In genomic region chr9:109423877-109424276, GRCh38 we compare ENCODE assay signal across 24 cellular contexts.
"Had no signal": no experiment of that assay in that cellular context is flagged by ENCODE, and none has a peak within 500 bp of the region (broad histone marks: within the 10 kb centered on the region; RNA-seq: fewer than 3 reads in every experiment).

No MANE protein-coding gene starts in this region.

- H3K9ac ChIP-seq: SK-N-SH had no signal

- DNase-seq: activated CD4-positive, alpha-beta memory T cell treated with anti-CD3 and anti-CD28 coated beads, Interleukin-2, amount 10 ng/mL, durations not matched to agents 7 days and 5 days; activated CD4-positive, alpha-beta T cell treated with anti-CD3 and anti-CD28 coated beads for 36 hours; activated CD4-positive, alpha-beta T cell treated with anti-CD3 and anti-CD28 coated beads, Interleukin-2, amount 50 U/mL, for 1 hour; activated CD8-positive, alpha-beta memory T cell treated with anti-CD3 and anti-CD28 coated beads, Interleukin-2, amount 50 U/mL, for 4 hours; activated gamma-delta T cell treated with Interleukin-2 at 50 U/mL for 16 hours; activated naive CD4-positive, alpha-beta T cell treated with anti-CD3 and anti-CD28 coated beads, Interleukin-2, amount 50 U/mL, for 16 hours; activated naive CD8-positive, alpha-beta T cell treated with anti-CD3 and anti-CD28 coated beads, Interleukin-2, amount 10 ng/mL, durations not matched to agents 7 days and 5 days; activated T-cell treated with anti-CD3 and anti-CD28 coated beads, Interleukin-2, amount 50 U/mL, for 72 hours; aorta; KG1; NCI-H1105; NCI-H1436; NCI-H1694 treated with DMSO at 0.1 percent for 48 hours; NCI-H2029 treated with DMSO at 0.1 percent for 48 hours; NCI-H345; NCI-H510A; NCI-H526 treated with DMSO at 0.1 percent for 48 hours; NCI-H82; SJCRH30; SK-N-SH; T-helper 1 cell; WERI-Rb-1 had no signal

- H3K36me3 Mint-ChIP-seq: activated naive CD8-positive, alpha-beta T cell treated with anti-CD3 and anti-CD28 coated beads, Interleukin-2, amount 10 ng/mL, durations not matched to agents 7 days and 5 days had no signal

- H3K27ac Mint-ChIP-seq: activated CD4-positive, alpha-beta memory T cell treated with anti-CD3 and anti-CD28 coated beads, Interleukin-2, amount 10 ng/mL, durations not matched to agents 7 days and 5 days; activated CD4-positive, alpha-beta T cell treated with anti-CD3 and anti-CD28 coated beads for 36 hours; activated naive CD8-positive, alpha-beta T cell treated with anti-CD3 and anti-CD28 coated beads, Interleukin-2, amount 10 ng/mL, durations not matched to agents 7 days and 5 days; activated T-cell treated with anti-CD3 and anti-CD28 coated beads, Interleukin-2, amount 50 U/mL, for 72 hours; activated T-helper 2 cell treated with anti-CD3 and anti-CD28 coated beads, Interferon-gamma antibody, Interleukin-2, Interleukin-4, amounts not matched to agents 10 μg/mL and 5 μg/mL and 100 μg/mL, durations not matched to agents 14 hours and 24 hours and 36 hours had no signal

- H3K36me3 ChIP-seq: breast epithelium, WERI-Rb-1 had no signal

- H3K9me3 ChIP-seq: breast epithelium, SJCRH30, SK-N-SH had no signal

- H3K9me3 Mint-ChIP-seq: activated CD4-positive, alpha-beta memory T cell treated with anti-CD3 and anti-CD28 coated beads, Interleukin-2, amount 10 ng/mL, durations not matched to agents 7 days and 5 days; activated naive CD8-positive, alpha-beta T cell treated with anti-CD3 and anti-CD28 coated beads, Interleukin-2, amount 10 ng/mL, durations not matched to agents 7 days and 5 days; activated T-cell treated with anti-CD3 and anti-CD28 coated beads, Interleukin-2, amount 50 U/mL, for 72 hours; activated T-helper 2 cell treated with anti-CD3 and anti-CD28 coated beads, Interferon-gamma antibody, Interleukin-2, Interleukin-4, amounts not matched to agents 10 μg/mL and 5 μg/mL and 100 μg/mL, durations not matched to agents 14 hours and 24 hours and 36 hours had no signal

- H3K4me3 ChIP-seq: breast epithelium, SJCRH30 had no signal

- ATAC-seq: activated CD4-positive, alpha-beta T cell treated with anti-CD3 and anti-CD28 coated beads for 36 hours had no signal

- H3K4me1 ChIP-seq: breast epithelium, SJCRH30 had no signal

- H3K4me3 Mint-ChIP-seq: activated CD4-positive, alpha-beta memory T cell treated with anti-CD3 and anti-CD28 coated beads, Interleukin-2, amount 10 ng/mL, durations not matched to agents 7 days and 5 days; activated CD4-positive, alpha-beta T cell treated with anti-CD3 and anti-CD28 coated beads for 36 hours; activated naive CD8-positive, alpha-beta T cell treated with anti-CD3 and anti-CD28 coated beads, Interleukin-2, amount 10 ng/mL, durations not matched to agents 7 days and 5 days; activated T-cell treated with anti-CD3 and anti-CD28 coated beads, Interleukin-2, amount 50 U/mL, for 72 hours had no signal

- H3K27ac ChIP-seq: SJCRH30, WERI-Rb-1 had no signal

- H3K27me3 ChIP-seq: breast epithelium, SJCRH30 had no signal

- H3K4me1 Mint-ChIP-seq: activated CD4-positive, alpha-beta memory T cell treated with anti-CD3 and anti-CD28 coated beads, Interleukin-2, amount 10 ng/mL, durations not matched to agents 7 days and 5 days had no signal
